Comparison of ENCODE assay signal across 10 cellular contexts in the genomic region with DNA sequence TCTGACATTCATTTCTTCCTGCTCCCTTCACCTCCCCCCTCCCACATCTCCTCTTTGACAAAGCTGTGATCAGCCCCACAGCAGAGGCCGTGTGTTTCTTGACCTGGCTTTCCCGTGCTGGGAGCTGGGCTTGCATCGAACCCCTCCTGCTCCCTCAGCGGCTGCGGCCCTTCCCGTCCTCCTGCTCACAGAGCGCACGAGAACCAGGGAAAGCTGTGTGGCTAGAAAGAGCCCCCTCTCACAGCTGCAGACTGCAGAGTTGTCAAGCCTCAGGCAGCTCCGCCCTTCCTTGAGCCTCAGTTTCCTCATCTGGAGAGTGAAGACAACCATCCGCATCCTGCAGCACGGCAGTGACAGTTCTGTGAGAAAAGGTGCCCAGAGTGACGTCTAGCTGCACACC.
"Had no signal": no experiment of that assay in that cellular context is flagged by ENCODE, and none has a peak within 500 bp of the region (broad histone marks: within the 10 kb centered on the region; RNA-seq: fewer than 3 reads in every experiment).

No MANE protein-coding gene starts in this region.

- H3K4me1 Mint-ChIP-seq: activated naive CD8-positive, alpha-beta T cell treated with anti-CD3 and anti-CD28 coated beads, Interleukin-2, amount 10 ng/mL, durations not matched to agents 7 days and 5 days had no signal

- DNase-seq: activated CD4-positive, alpha-beta T cell treated with anti-CD3 and anti-CD28 coated beads, Interleukin-2, amount 50 U/mL, for 4 hours; activated CD4-positive, CD25-positive, alpha-beta regulatory T cell treated with anti-CD3 and anti-CD28 coated beads, Interleukin-2, amount 50 U/mL, for 72 hours; activated naive CD8-positive, alpha-beta T cell treated with anti-CD3 and anti-CD28 coated beads, Interleukin-2, amount 10 ng/mL, durations not matched to agents 7 days and 5 days; activated T-cell treated with anti-CD3 and anti-CD28 coated beads, Interleukin-2, amount 50 U/mL, for 72 hours; anterior cingulate cortex; foreskin keratinocyte; heart left ventricle had no signal

- H3K4me1 ChIP-seq: foreskin keratinocyte, pancreas had no signal

- H3K36me3 Mint-ChIP-seq: activated naive CD8-positive, alpha-beta T cell treated with anti-CD3 and anti-CD28 coated beads, Interleukin-2, amount 10 ng/mL, durations not matched to agents 7 days and 5 days had no signal

- H3K9me3 ChIP-seq: pancreas had no signal

- ATAC-seq: activated T-cell treated with anti-CD3 and anti-CD28 coated beads, Interleukin-2, amount 50 U/mL, for 72 hours had no signal

- H3K4me3 ChIP-seq: heart left ventricle, pancreas, skin epidermis, tibial nerve had no signal

- H3K36me3 ChIP-seq: heart left ventricle, pancreas, tibial nerve had no signal

- H3K4me3 Mint-ChIP-seq: activated naive CD8-positive, alpha-beta T cell treated with anti-CD3 and anti-CD28 coated beads, Interleukin-2, amount 10 ng/mL, durations not matched to agents 7 days and 5 days; activated T-cell treated with anti-CD3 and anti-CD28 coated beads, Interleukin-2, amount 50 U/mL, for 72 hours had no signal

- H3K27ac Mint-ChIP-seq: activated naive CD8-positive, alpha-beta T cell treated with anti-CD3 and anti-CD28 coated beads, Interleukin-2, amount 10 ng/mL, durations not matched to agents 7 days and 5 days; activated T-cell treated with anti-CD3 and anti-CD28 coated beads, Interleukin-2, amount 50 U/mL, for 72 hours had no signal

- H3K27me3 ChIP-seq: pancreas had no signal
